In the genomic region with DNA sequence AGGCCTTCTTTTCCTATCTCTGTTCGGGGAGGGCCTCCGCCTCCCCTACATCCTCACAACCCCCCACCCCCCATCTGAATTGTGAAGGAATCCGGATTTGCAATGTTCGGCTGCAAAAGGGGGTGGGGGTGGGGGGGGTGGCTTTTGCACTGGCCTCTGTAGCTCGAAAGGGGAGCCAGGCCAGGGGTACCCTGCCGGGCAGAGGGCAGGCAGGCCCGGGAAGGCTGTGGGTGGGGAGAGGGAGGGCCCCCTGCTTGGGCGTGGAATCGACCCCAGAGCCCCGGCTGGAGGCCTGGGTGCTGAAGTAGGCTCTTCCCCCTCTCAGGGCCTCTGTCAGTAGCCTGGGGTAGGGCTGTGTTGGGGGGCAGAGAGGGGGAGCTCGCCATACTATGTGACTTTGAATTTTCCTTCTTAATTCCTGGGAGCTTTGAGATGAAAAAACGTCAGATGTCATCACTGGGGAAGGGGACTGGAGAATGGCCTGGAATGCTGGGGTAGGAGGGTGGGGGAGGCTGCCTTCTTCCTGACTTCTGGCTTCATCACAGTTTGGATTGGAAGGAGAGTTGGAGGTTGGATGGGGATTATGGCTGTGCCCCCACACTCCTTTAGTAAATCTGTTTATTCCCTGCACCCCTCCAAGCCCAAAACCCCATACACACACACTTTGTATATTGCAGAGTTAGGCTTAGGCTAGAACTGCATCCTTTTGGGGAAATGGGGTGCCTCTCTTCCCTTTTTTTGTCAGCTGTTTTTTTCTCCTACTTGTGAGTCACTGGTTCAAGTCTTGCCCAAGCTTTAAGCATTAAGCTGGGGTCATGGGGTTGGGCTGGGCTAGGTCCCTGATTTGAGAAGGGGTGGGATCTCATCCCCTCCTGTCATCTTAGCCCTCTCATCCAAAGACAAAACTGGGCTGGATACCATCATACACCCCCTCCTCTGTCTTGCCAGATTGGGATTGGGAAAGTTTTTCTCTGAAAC, we compare ENCODE assay signal across 7 cellular contexts. TPM values are rescaled to one million over a fixed set of nuclear protein-coding genes. Genes with fewer than 3 reads are reported as not detected.
DNase-seq lines count a peak whose midpoint lies in the region; TF ChIP-seq lines count a peak whose summit lies in the region.
"Had no signal": no experiment of that assay in that cellular context is flagged by ENCODE, and none has a peak within 500 bp of the region (broad histone marks: within the 10 kb centered on the region; RNA-seq: fewer than 3 reads in every experiment).

No MANE protein-coding gene starts in this region.

- H3K9me3 ChIP-seq in ES-I3 (ENCODE audit: control insufficient read depth, insufficient read depth, low read length) (no peaks in the 10 kb centered on the region), ascending aorta (no peaks in the 10 kb centered on the region), muscle layer of colon (ENCODE audit: low read length) (no peaks in the 10 kb centered on the region)

- no peaks in the 10 kb centered on the region for H3K36me3 ChIP-seq in ES-I3 (ENCODE audit: insufficient read depth, low read length)
- no peaks in the 10 kb centered on the region for H3K36me3 ChIP-seq in ascending aorta
- peaks cover 6% of the 10 kb centered on the region for H3K36me3 ChIP-seq in muscle layer of colon (ENCODE audit: insufficient read depth, low read length)

- DNase-seq in ascending aorta (ENCODE audit: low spot score in 2 of 2): peak in 1 of 2 donors; percentile 85
- no peak for DNase-seq in D341Med (ENCODE audit: low spot score)
- no peak for DNase-seq in GDM1 (lab: John Stamatoyannopoulos, UW)
- no peak for DNase-seq in ureter (ENCODE audit: low spot score)

- H3K4me3 ChIP-seq in ascending aorta (peak overlapping the region; percentile 88 to 96), muscle layer of colon (ENCODE audit: low read depth in 1 of 2, low read length in 2 of 2) (peak overlapping the region; percentile 69 to 76)

- intact Hi-C loops in ascending aorta (cut with DNase I): loop anchor here (5.0 kb wide), 1 partner anchor 42 kb away; the partner anchor contains the start of gene NAB2

- H3K9ac ChIP-seq in ES-I3 (ENCODE audit: low read depth, low read length): peak overlapping the region; percentile 82
- H3K9ac ChIP-seq in muscle layer of colon (ENCODE audit: low read length): peak overlapping the region; percentile 74

- H3K27me3 ChIP-seq in ascending aorta (no peaks in the 10 kb centered on the region), muscle layer of colon (ENCODE audit: control insufficient read depth in 1 of 2, insufficient read depth in 2 of 2, low read length in 2 of 2) (no peaks in the 10 kb centered on the region)

- H3K4me1 ChIP-seq in ES-I3 (ENCODE audit: insufficient read depth, low read length) (peaks cover 54% of the 10 kb centered on the region), ascending aorta (peaks cover 23 to 50% of the 10 kb centered on the region in 2 donors), muscle layer of colon (ENCODE audit: insufficient read depth, low read length) (peaks cover 55% of the 10 kb centered on the region)

- peak overlapping the region; percentile 91 to 99 for H3K27ac ChIP-seq in ascending aorta
- H3K27ac ChIP-seq in muscle layer of colon (ENCODE audit: low read depth, low read length): peak overlapping the region; percentile 92

- TF ChIP-seq CTCF in ascending aorta (IDR thresholded peaks at IDR 0.05): no peak

RNA-seq across cellular contexts. Expression of gene LRP1, which starts 1.3 kb away (rescaled TPM):
- total RNA-seq in ascending aorta (708 TPM), ureter (180 TPM)

RNA-seq across cellular contexts. Expression of gene LRP1-AS, which starts 17.8 kb away (rescaled TPM):
- not detected for total RNA-seq in ascending aorta
- not detected for total RNA-seq in ureter
- total RNA-seq: myocyte had no signal

RNA-seq across cellular contexts. Expression of gene STAT6, which starts 18.4 kb away (rescaled TPM):
- total RNA-seq in ascending aorta (188 TPM), ureter (280 TPM)

RNA-seq across cellular contexts. Expression of gene NAB2, which starts 40.7 kb away (rescaled TPM):
- total RNA-seq in ascending aorta (50.9 TPM), ureter (16.2 TPM)

RNA-seq across cellular contexts. Expression of gene NEMP1, which starts 51.0 kb away (rescaled TPM):
- 7.7 TPM for total RNA-seq in ascending aorta
- total RNA-seq in ureter: 12.5 TPM
